8 cellular contexts compared by ENCODE assay signal in genomic region chr4:26330186-26330787, GRCh38.
DNase-seq lines count a peak whose midpoint lies in the region; ATAC-seq and TF ChIP-seq lines count a peak whose summit lies in the region.

No MANE protein-coding gene starts in this region.

- CTCF ChIA-PET in RWPE1 (lab: Yijun Ruan, JAX) = interaction anchor here (0.6 to 1.5 kb wide), 14 partner anchors 10 to 718 kb away, joined by 3 to 9 read pairs (median 4); no protein-coding TSS in a partner anchor

- H3K27ac ChIP-seq in RWPE1 = no peak overlapping the region

- H3K4me3 ChIP-seq in LNCaP clone FGC (ENCODE audit: low read depth, low read length) = no peak overlapping the region

- DNase-seq in GDM1 (lab: John Stamatoyannopoulos, UW) = peak; percentile 25
- peak; percentile 19 for DNase-seq in LNCaP clone FGC (ENCODE audit: low read depth)
- DNase-seq in RWPE1 (ENCODE audit: low spot score) = peak; percentile 38
- peak; percentile 7 for DNase-seq in effector CD4-positive, alpha-beta T cell
- DNase-seq in medulla oblongata (ENCODE audit: extremely low spot score) = peak; percentile 84
- DNase-seq in NK-92 (lab: John Stamatoyannopoulos, UW; ENCODE audit: unreplicated experiment) = no peak
- no peak for DNase-seq in activated CD4-positive, alpha-beta T cell treated with anti-CD3 and anti-CD28 coated beads for 1 hour

- POLR2A ChIA-PET in RWPE1 (lab: Yijun Ruan, JAX; ENCODE audit: low non-redundant PET) = no interaction called here

- peak; percentile 79 for ATAC-seq in GM21786 (IDR thresholded peaks at IDR 0.05; ENCODE audit: unreplicated experiment)

- TF ChIP-seq CTCF in LNCaP clone FGC (IDR thresholded peaks at IDR 0.05; ENCODE audit: control insufficient read depth, extremely low read depth, insufficient read depth) (peak; percentile 64), RWPE1 (conservative IDR thresholded peaks at IDR 0.05; ENCODE audit: low read depth) (peak; percentile 78)

Comparison
In these comparisons a context has a peak if more than half of its experiments do, and no peak if none do; other contexts are left out.
1. DNase-seq: peak in GDM1 (single experiment), LNCaP clone FGC (single experiment), RWPE1 (single experiment), effector CD4-positive, alpha-beta T cell (single experiment) and medulla oblongata (single experiment); none in NK-92 (single experiment) and activated CD4-positive, alpha-beta T cell treated with anti-CD3 and anti-CD28 coated beads for 1 hour (single experiment).